9 cellular contexts compared by ENCODE assay signal in genomic region chr20:52410746-52411317, GRCh38.
DNase-seq lines count a peak whose midpoint lies in the region; TF ChIP-seq lines count a peak whose summit lies in the region.
"Had no signal": no experiment of that assay in that cellular context is flagged by ENCODE, and none has a peak within 500 bp of the region (broad histone marks: within the 10 kb centered on the region; RNA-seq: fewer than 3 reads in every experiment).

No MANE protein-coding gene starts in this region.

- peak overlapping the region in 2 of 4 donors; percentile 11 to 55 for H3K4me3 Mint-ChIP-seq in IgD-negative memory B cell
- H3K4me3 Mint-ChIP-seq in activated CD4-positive, alpha-beta memory T cell treated with anti-CD3 and anti-CD28 coated beads for 36 hours = peak overlapping the region; percentile 38
- no peak overlapping the region for H3K4me3 Mint-ChIP-seq in MCF 10A (ENCODE audit: unreplicated experiment)

- CTCF ChIA-PET in activated CD4-positive, alpha-beta memory T cell treated with anti-CD3 and anti-CD28 coated beads for 36 hours (lab: Charles Lee) = interaction anchor here (0.6 to 1.3 kb wide), 3 partner anchors 83 to 99 kb away, joined by 3 to 5 read pairs (median 3); no protein-coding TSS in a partner anchor
- CTCF ChIA-PET in MCF 10A (lab: Yijun Ruan, JAX) = interaction anchor here (0.6 to 0.7 kb wide), 2 partner anchors 29 to 30 kb away, joined by 3 read pairs; no protein-coding TSS in a partner anchor

- H3K4me1 ChIP-seq in effector memory CD4-positive, alpha-beta T cell (ENCODE audit: control insufficient read depth, insufficient read depth, low read length, poor library complexity, severe bottlenecking) = peaks cover 55% of the 10 kb centered on the region

- H3K4me1 Mint-ChIP-seq in IgD-negative memory B cell = peaks cover 0 to 13% (median 11%) of the 10 kb centered on the region in 3 donors
- H3K4me1 Mint-ChIP-seq in activated CD4-positive, alpha-beta memory T cell treated with anti-CD3 and anti-CD28 coated beads for 36 hours (ENCODE audit: low read depth) = peaks cover 57% of the 10 kb centered on the region
- H3K4me1 Mint-ChIP-seq in MCF 10A (ENCODE audit: insufficient read depth, unreplicated experiment) = no peaks in the 10 kb centered on the region

- no peak overlapping the region for H3K4me3 ChIP-seq in effector memory CD4-positive, alpha-beta T cell (ENCODE audit: insufficient read depth, low read depth, low read length, poor library complexity, severe bottlenecking)

- POLR2A ChIA-PET in activated CD4-positive, alpha-beta memory T cell treated with anti-CD3 and anti-CD28 coated beads for 36 hours (lab: Charles Lee) = no interaction called here
- POLR2A ChIA-PET in MCF 10A (lab: Yijun Ruan, JAX) = no interaction called here

- H3K36me3 ChIP-seq in effector memory CD4-positive, alpha-beta T cell (ENCODE audit: control insufficient read depth, insufficient read depth, low read length) = no peaks in the 10 kb centered on the region
- H3K36me3 ChIP-seq: brain microvascular endothelial cell had no signal

- H3K36me3 Mint-ChIP-seq in IgD-negative memory B cell = peaks cover 2% of the 10 kb centered on the region
- peaks cover 9% of the 10 kb centered on the region for H3K36me3 Mint-ChIP-seq in activated CD4-positive, alpha-beta memory T cell treated with anti-CD3 and anti-CD28 coated beads for 36 hours
- H3K36me3 Mint-ChIP-seq in MCF 10A (ENCODE audit: insufficient read depth, unreplicated experiment) = no peaks in the 10 kb centered on the region

- peak overlapping the region; percentile 77 for H3K27ac ChIP-seq in effector memory CD4-positive, alpha-beta T cell (ENCODE audit: insufficient read depth, low read length, poor library complexity, severe bottlenecking)
- H3K27ac ChIP-seq: brain microvascular endothelial cell, epithelial cell of prostate had no signal

- no peaks in the 10 kb centered on the region for H3K9me3 ChIP-seq in effector memory CD4-positive, alpha-beta T cell (ENCODE audit: control insufficient read depth, low read length)

- H3K9me3 Mint-ChIP-seq in IgD-negative memory B cell (peaks cover 3 to 14% (median 8%) of the 10 kb centered on the region in 3 donors), MCF 10A (ENCODE audit: unreplicated experiment) (peaks cover 15% of the 10 kb centered on the region)
- peaks cover 12% of the 10 kb centered on the region for H3K9me3 Mint-ChIP-seq in activated CD4-positive, alpha-beta memory T cell treated with anti-CD3 and anti-CD28 coated beads for 36 hours

- peaks cover 3% of the 10 kb centered on the region for H3K27me3 Mint-ChIP-seq in IgD-negative memory B cell
- H3K27me3 Mint-ChIP-seq in activated CD4-positive, alpha-beta memory T cell treated with anti-CD3 and anti-CD28 coated beads for 36 hours = no peaks in the 10 kb centered on the region
- no peaks in the 10 kb centered on the region for H3K27me3 Mint-ChIP-seq in MCF 10A (ENCODE audit: insufficient read depth, unreplicated experiment)

- DNase-seq in activated CD4-positive, alpha-beta memory T cell treated with anti-CD3 and anti-CD28 coated beads for 36 hours = peak; percentile 42
- DNase-seq in effector memory CD4-positive, alpha-beta T cell = no peak
- peak; percentile 25 for DNase-seq in stimulated activated CD4-positive, alpha-beta T cell treated with anti-CD3 and anti-CD28 coated beads, Interleukin-4, amount 100 ng/mL, for 24 hours
- DNase-seq in activated gamma-delta T cell treated with Interleukin-2 at 50 U/mL for 16 hours = no peak
- DNase-seq in MCF 10A (ENCODE audit: unreplicated experiment) = no peak
- no peak for DNase-seq in SIG-M5 treated with dmso at 0.1 percent for 504 hours (lab: John Stamatoyannopoulos, UW; ENCODE audit: unreplicated experiment)
- DNase-seq: brain microvascular endothelial cell had no signal

- H3K27ac Mint-ChIP-seq in IgD-negative memory B cell (peak overlapping the region in 2 of 3 donors; percentile 49 to 71), MCF 10A (ENCODE audit: low read depth, unreplicated experiment) (no peak overlapping the region)
- H3K27ac Mint-ChIP-seq in activated CD4-positive, alpha-beta memory T cell treated with anti-CD3 and anti-CD28 coated beads for 36 hours = peak overlapping the region; percentile 63

- H3K27me3 ChIP-seq in effector memory CD4-positive, alpha-beta T cell (replicated peaks; ENCODE audit: control insufficient read depth, insufficient read depth, low read length, poor library complexity, severe bottlenecking) = no peaks in the 10 kb centered on the region
- H3K27me3 ChIP-seq: brain microvascular endothelial cell had no signal

- intact Hi-C loops in activated CD4-positive, alpha-beta memory T cell treated with anti-CD3 and anti-CD28 coated beads for 36 hours (cut with micrococcal nuclease) = loop anchor here (5.0 kb wide), 1 partner anchor 666 kb away; no protein-coding TSS in a partner anchor
- intact Hi-C loops in MCF 10A (cut with micrococcal nuclease) = no loop called here

- no TSS peak for BruUV-seq in MCF 10A (replicated peaks; lab: Mats Ljungman, UMichigan)

- TF ChIP-seq CTCF in MCF 10A (IDR thresholded peaks at IDR 0.05; ENCODE audit: unreplicated experiment) = no peak

Comparison
In these comparisons a context has a peak if more than half of its experiments do, and no peak if none do; other contexts are left out.
1. DNase-seq: peak in activated CD4-positive, alpha-beta memory T cell treated with anti-CD3 and anti-CD28 coated beads for 36 hours (single experiment) and stimulated activated CD4-positive, alpha-beta T cell treated with anti-CD3 and anti-CD28 coated beads, Interleukin-4, amount 100 ng/mL, for 24 hours (single experiment); none in effector memory CD4-positive, alpha-beta T cell (0 of 3), activated gamma-delta T cell treated with Interleukin-2 at 50 U/mL for 16 hours (single experiment), MCF 10A (single experiment) and SIG-M5 treated with dmso at 0.1 percent for 504 hours (single experiment).